ENCODE assay signal across 16 cellular contexts in genomic region chr3:81734742-81735141, GRCh38.
"Had no signal": no experiment of that assay in that cellular context is flagged by ENCODE, and none has a peak within 500 bp of the region (broad histone marks: within the 10 kb centered on the region; RNA-seq: fewer than 3 reads in every experiment).

No MANE protein-coding gene starts in this region.

- H3K36me3 ChIP-seq: colonic mucosa, esophagus squamous epithelium, sigmoid colon, spleen, tibial artery, uterus had no signal

- H3K27ac Mint-ChIP-seq: activated B cell treated with CpG ODN at 0.5 μM for 24 hours; activated naive CD4-positive, alpha-beta T cell treated with anti-CD3 and anti-CD28 coated beads, Interleukin-2, amount 10 ng/mL, durations not matched to agents 7 days and 5 days; activated T-helper 2 cell treated with anti-CD3 and anti-CD28 coated beads, Interferon-gamma antibody, Interleukin-2, Interleukin-4, amounts not matched to agents 10 μg/mL and 5 μg/mL and 100 μg/mL, durations not matched to agents 14 hours and 24 hours and 36 hours; mesothelial cell of epicardium had no signal

- H3K9me3 Mint-ChIP-seq: activated B cell treated with CpG ODN at 0.5 μM for 24 hours; activated naive CD4-positive, alpha-beta T cell treated with anti-CD3 and anti-CD28 coated beads, Interleukin-2, amount 10 ng/mL, durations not matched to agents 7 days and 5 days had no signal

- FAIRE-seq: endometrium had no signal

- H3K27me3 ChIP-seq: colonic mucosa, esophagus squamous epithelium, sigmoid colon, spleen, tibial artery, uterus had no signal

- H3K4me1 ChIP-seq: colonic mucosa, esophagus squamous epithelium, sigmoid colon, spleen, uterus had no signal

- H3K36me3 Mint-ChIP-seq: mesothelial cell of epicardium had no signal

- H3K27ac ChIP-seq: colonic mucosa, esophagus squamous epithelium, sigmoid colon, spleen, tibial artery, uterus had no signal

- H3K27me3 Mint-ChIP-seq: activated B cell treated with CpG ODN at 0.5 μM for 24 hours; activated naive CD4-positive, alpha-beta T cell treated with anti-CD3 and anti-CD28 coated beads, Interleukin-2, amount 10 ng/mL, durations not matched to agents 7 days and 5 days had no signal

- DNase-seq: activated B cell treated with CpG ODN at 0.5 μM for 24 hours; activated CD4-positive, alpha-beta T cell treated with anti-CD3 and anti-CD28 coated beads, Interleukin-2, amount 50 U/mL, for 1 hour; activated naive CD4-positive, alpha-beta T cell treated with anti-CD3 and anti-CD28 coated beads, Interleukin-2, amount 10 ng/mL, durations not matched to agents 7 days and 5 days; caudate nucleus; colonic mucosa; esophagus squamous epithelium; glutamatergic neuron; kidney glomerular epithelial cell; sigmoid colon; stimulated activated CD4-positive, alpha-beta T cell treated with anti-CD3 and anti-CD28 coated beads, Interleukin-1b, Interleukin-23, amount 100 ng/mL, for 48 hours; tibial artery; uterus had no signal

- H3K9me3 ChIP-seq: colonic mucosa, esophagus squamous epithelium, sigmoid colon, spleen, tibial artery, uterus had no signal

- H3K4me1 Mint-ChIP-seq: activated naive CD4-positive, alpha-beta T cell treated with anti-CD3 and anti-CD28 coated beads, Interleukin-2, amount 10 ng/mL, durations not matched to agents 7 days and 5 days; mesothelial cell of epicardium had no signal

- H3K4me3 Mint-ChIP-seq: activated B cell treated with CpG ODN at 0.5 μM for 24 hours; activated naive CD4-positive, alpha-beta T cell treated with anti-CD3 and anti-CD28 coated beads, Interleukin-2, amount 10 ng/mL, durations not matched to agents 7 days and 5 days; mesothelial cell of epicardium had no signal

- H3K4me3 ChIP-seq: colonic mucosa, esophagus squamous epithelium, sigmoid colon, spleen, tibial artery, uterus had no signal
